In the genomic region with DNA sequence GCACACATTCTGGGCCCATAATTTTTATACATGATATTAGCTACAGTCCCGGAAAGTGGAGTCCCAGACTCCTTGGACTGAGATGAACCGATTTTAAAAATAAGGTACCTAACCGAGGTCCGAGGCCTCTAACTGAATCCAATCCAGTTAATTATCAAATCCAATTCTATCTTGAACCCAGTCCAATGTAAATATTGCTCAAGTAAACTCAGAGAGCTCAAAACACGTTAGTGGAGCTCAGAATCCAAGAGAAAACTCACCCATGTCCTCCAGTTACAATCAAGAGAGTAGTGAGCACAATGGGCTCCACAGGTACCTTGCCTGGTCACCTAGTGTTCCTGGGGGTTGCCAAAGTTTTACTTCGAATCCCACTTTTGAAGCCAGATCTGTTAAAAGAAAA, we compare ENCODE assay signal across 27 cellular contexts. TPM values are rescaled to one million over a fixed set of nuclear protein-coding genes. Genes with fewer than 3 reads are reported as not detected.
"Had no signal": no experiment of that assay in that cellular context is flagged by ENCODE, and none has a peak within 500 bp of the region (broad histone marks: within the 10 kb centered on the region; RNA-seq: fewer than 3 reads in every experiment).

No MANE protein-coding gene starts in this region.

- H3K36me3 Mint-ChIP-seq: naive thymus-derived CD8-positive, alpha-beta T cell; stimulated activated memory B cell treated with anti-CD40 and anti-IgM and Interleukin-4, amounts not matched to agents 10 μg/mL and 1 μg/mL and 100 μg/mL, for 72 hours; type B pancreatic cell had no signal

- H3K27ac ChIP-seq: colonic mucosa, esophagus muscularis mucosa, foreskin keratinocyte, gastroesophageal sphincter, heart left ventricle, hepatocyte, left ventricle myocardium inferior, lower lobe of right lung, psoas muscle, testis, tibial artery had no signal

- H3K79me2 ChIP-seq: hepatocyte had no signal

- H3K4me1 Mint-ChIP-seq: naive thymus-derived CD8-positive, alpha-beta T cell; nephron progenitor cell; stimulated activated memory B cell treated with anti-CD40 and anti-IgM and Interleukin-4, amounts not matched to agents 10 μg/mL and 1 μg/mL and 100 μg/mL, for 72 hours had no signal

- H3K9me3 Mint-ChIP-seq: dendritic cell treated with granulocyte-macrophage colony-stimulating factor and Interleukin-4, amounts not matched to agents 40 ng/mL and 50 ng/mL, for 4 days; naive thymus-derived CD8-positive, alpha-beta T cell; stimulated activated memory B cell treated with anti-CD40 and anti-IgM and Interleukin-4, amounts not matched to agents 10 μg/mL and 1 μg/mL and 100 μg/mL, for 72 hours; type B pancreatic cell had no signal

- H3K4me2 ChIP-seq: hepatocyte, smooth muscle cell had no signal

- H3K27me3 Mint-ChIP-seq: dendritic cell treated with granulocyte-macrophage colony-stimulating factor and Interleukin-4, amounts not matched to agents 40 ng/mL and 50 ng/mL, for 4 days; type B pancreatic cell had no signal

- H3K4me1 ChIP-seq: colonic mucosa, esophagus muscularis mucosa, foreskin keratinocyte, gastroesophageal sphincter, heart left ventricle, left ventricle myocardium inferior, lower lobe of right lung, psoas muscle, testis, tibial artery had no signal

- H3K27me3 ChIP-seq: colonic mucosa, testis, tibial artery had no signal

- ATAC-seq: foreskin keratinocyte; gastroesophageal sphincter; heart left ventricle; naive thymus-derived CD8-positive, alpha-beta T cell; psoas muscle; sciatic nerve; stimulated activated memory B cell treated with anti-CD40 and anti-IgM and Interleukin-4, amounts not matched to agents 10 μg/mL and 1 μg/mL and 100 μg/mL, for 72 hours; stimulated activated naive CD8-positive, alpha-beta T cell treated with anti-CD3 and anti-CD28 coated beads, Interleukin-15, Interleukin-2, amounts not matched to agents 100 U/mL and 50 U/mL, for 24 hours had no signal

- H2AFZ ChIP-seq: hepatocyte had no signal

- H3K9me3 ChIP-seq: colonic mucosa, esophagus muscularis mucosa, gastroesophageal sphincter, heart left ventricle, left ventricle myocardium inferior, lower lobe of right lung, psoas muscle, testis, tibial artery had no signal

- H3K36me3 ChIP-seq: colonic mucosa, esophagus muscularis mucosa, gastroesophageal sphincter, heart left ventricle, left ventricle myocardium inferior, lower lobe of right lung, tibial artery had no signal

- H3K27ac Mint-ChIP-seq: dendritic cell treated with granulocyte-macrophage colony-stimulating factor and Interleukin-4, amounts not matched to agents 40 ng/mL and 50 ng/mL, for 4 days; naive thymus-derived CD8-positive, alpha-beta T cell; nephron progenitor cell; stimulated activated memory B cell treated with anti-CD40 and anti-IgM and Interleukin-4, amounts not matched to agents 10 μg/mL and 1 μg/mL and 100 μg/mL, for 72 hours had no signal

- FAIRE-seq: endothelial cell of umbilical vein, kidney had no signal

- DNase-seq: colonic mucosa; effector CD8-positive, alpha-beta T cell; foreskin keratinocyte; heart left ventricle; kidney; left ventricle myocardium inferior; lower lobe of right lung; naive thymus-derived CD8-positive, alpha-beta T cell; nephron progenitor cell; nucleus accumbens; psoas muscle; stimulated activated CD4-positive, alpha-beta T cell treated with anti-CD3 and anti-CD28 coated beads, Interleukin-2, amount 100 ng/mL, for 24 hours; stimulated activated CD4-positive, alpha-beta T cell treated with anti-CD3 and anti-CD28 coated beads, Interleukin-4, amount 100 ng/mL, for 4 hours; stimulated activated naive CD8-positive, alpha-beta T cell treated with anti-CD3 and anti-CD28 coated beads, Interleukin-15, Interleukin-2, amounts not matched to agents 100 U/mL and 50 U/mL, for 24 hours; substantia nigra; testis; tibial artery had no signal

- H3K4me3 Mint-ChIP-seq: dendritic cell treated with granulocyte-macrophage colony-stimulating factor and Interleukin-4, amounts not matched to agents 40 ng/mL and 50 ng/mL, for 4 days; naive thymus-derived CD8-positive, alpha-beta T cell; nephron progenitor cell; stimulated activated memory B cell treated with anti-CD40 and anti-IgM and Interleukin-4, amounts not matched to agents 10 μg/mL and 1 μg/mL and 100 μg/mL, for 72 hours had no signal

- H3K4me3 ChIP-seq: colonic mucosa, esophagus muscularis mucosa, gastroesophageal sphincter, heart left ventricle, hepatocyte, left ventricle myocardium inferior, lower lobe of right lung, psoas muscle, smooth muscle cell, testis, tibial artery had no signal

RNA-seq across cellular contexts. Expression of gene DIRAS2, which starts 37.9 kb away (rescaled TPM):
- total RNA-seq: endothelial cell of umbilical vein; foreskin keratinocyte; gastroesophageal sphincter; lower lobe of right lung; mesenteric fat pad; naive thymus-derived CD8-positive, alpha-beta T cell had no signal
- polyA plus RNA-seq: endothelial cell of umbilical vein; foreskin keratinocyte; heart left ventricle; naive thymus-derived CD8-positive, alpha-beta T cell had no signal
